In the genomic region with DNA sequence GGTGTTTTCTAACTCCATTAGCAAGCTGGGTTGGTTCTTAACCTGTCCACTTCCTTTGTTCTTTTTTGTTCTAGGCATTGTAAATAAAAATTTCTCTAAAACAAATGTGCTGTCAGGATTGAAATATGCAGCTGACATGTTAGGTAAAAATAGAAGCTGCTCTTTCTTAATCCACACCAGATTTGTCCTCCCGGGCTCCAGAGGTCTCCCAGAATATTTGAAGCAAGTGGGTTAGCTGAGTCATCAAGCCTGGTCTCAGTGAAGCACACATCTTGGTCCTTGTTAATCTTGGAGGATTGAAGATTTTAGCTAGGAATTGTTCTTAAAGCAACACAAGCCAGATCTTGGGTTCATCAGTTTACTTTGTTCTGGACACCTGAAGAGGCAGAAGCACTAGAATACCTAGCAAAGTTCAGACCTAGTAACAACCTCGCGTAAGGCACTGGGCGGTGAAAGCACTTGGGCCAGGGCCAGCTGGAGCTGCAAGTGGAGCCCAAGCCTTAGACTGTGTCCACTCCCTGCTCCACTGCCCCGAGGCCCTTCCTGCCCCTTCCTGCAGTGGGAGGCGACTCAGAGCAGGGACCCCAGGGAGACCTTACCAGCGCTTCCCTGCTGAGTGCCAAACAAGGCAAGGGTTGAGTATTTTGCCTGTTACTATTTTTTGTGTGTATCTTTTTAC, we compare ENCODE assay signal across 9 cellular contexts. TPM values are rescaled to one million over a fixed set of nuclear protein-coding genes. Genes with fewer than 3 reads are reported as not detected.
DNase-seq lines count a peak whose midpoint lies in the region; ATAC-seq and TF ChIP-seq lines count a peak whose summit lies in the region.
"Had no signal": no experiment of that assay in that cellular context is flagged by ENCODE, and none has a peak within 500 bp of the region (broad histone marks: within the 10 kb centered on the region; RNA-seq: fewer than 3 reads in every experiment).

No MANE protein-coding gene starts in this region.

- in situ Hi-C loops in IMR-90 (cut with MboI; ENCODE audit: low sequenced_read_pairs) = no loop called here

- TF ChIP-seq CTCF in IMR-90 (conservative IDR thresholded peaks at IDR 0.05; ENCODE audit: low read depth, low read length) (no peak), left lung (IDR thresholded peaks at IDR 0.05) (no peak), thoracic aorta (IDR thresholded peaks at IDR 0.05) (no peak)

- H3K56ac ChIP-seq in IMR-90 (ENCODE audit: extremely low read depth, insufficient read depth, low read length) = no peak overlapping the region

- peak overlapping the region; percentile 8 for H2AK9ac ChIP-seq in IMR-90 (replicated peaks; ENCODE audit: low read depth, low read length, poor library complexity)

- peak overlapping the region; percentile 38 for H2AFZ ChIP-seq in IMR-90 (replicated peaks; ENCODE audit: low read length, poor library complexity)

- DNase-seq in IMR-90 (peak; percentile 82), left lung (peak in 1 of 2 donors; percentile 57), thoracic aorta (ENCODE audit: low spot score) (no peak), ecto neural progenitor cell (ENCODE audit: low spot score) (no peak)
- DNase-seq: activated gamma-delta T cell had no signal

- no peak overlapping the region for H3K14ac ChIP-seq in IMR-90 (replicated peaks; ENCODE audit: low read depth, low read length)

- H2BK5ac ChIP-seq in IMR-90 (ENCODE audit: low read depth, low read length, poor library complexity, severe bottlenecking) = no peak overlapping the region

- H4K20me1 ChIP-seq in IMR-90 (ENCODE audit: insufficient read depth, low read length) = peaks cover 11% of the 10 kb centered on the region

- peak overlapping the region; percentile 9; the same call in 1 of the 2 replicates for H3K4ac ChIP-seq in IMR-90 (ENCODE audit: low read depth, low read length)

- intact Hi-C loops in IMR-90 (cut with micrococcal nuclease) = no loop called here
- intact Hi-C loops in left lung (cut with DNase I) = no loop called here

- no peaks in the 10 kb centered on the region for H3K27me3 ChIP-seq in IMR-90 (ENCODE audit: control insufficient read depth, insufficient read depth, low read length)
- no peaks in the 10 kb centered on the region for H3K27me3 ChIP-seq in left lung
- no peaks in the 10 kb centered on the region for H3K27me3 ChIP-seq in thoracic aorta (replicated peaks; ENCODE audit: insufficient read depth)

- H4K91ac ChIP-seq in IMR-90 (ENCODE audit: insufficient read depth, low read depth, low read length) = no peak overlapping the region

- H3K4me3 ChIP-seq in IMR-90 (ENCODE audit: insufficient read depth, low read depth, low read length) (no peak overlapping the region), left lung (no peak overlapping the region), thoracic aorta (peak overlapping the region; percentile 39)

- 0 out of 2 replicates have a peak overlapping the region, but pooled peaks have one; percentile 47 for H2AK5ac ChIP-seq in IMR-90 (ENCODE audit: low read depth, low read length)

- H2BK120ac ChIP-seq in IMR-90 (ENCODE audit: low read depth, low read length) = no peak overlapping the region

- H4K8ac ChIP-seq in IMR-90 (ENCODE audit: low read depth in 2 of 2, low read length in 2 of 2) = peak overlapping the region in 1 of 2 experiments; percentile 25; a peak in 1 of 4 replicates

- H4K5ac ChIP-seq in IMR-90 (ENCODE audit: low read depth, low read length) = no peak overlapping the region

- H3K18ac ChIP-seq in IMR-90 (ENCODE audit: low read depth, low read length) = no peak overlapping the region

- H3K27ac ChIP-seq in IMR-90 (ENCODE audit: insufficient read depth, low read length) = no peak overlapping the region
- H3K27ac ChIP-seq in cingulate gyrus (ENCODE audit: low read depth, low read length) = peak overlapping the region; percentile 15
- H3K27ac ChIP-seq in left lung = peak overlapping the region in 1 of 2 donors; percentile 16
- peak overlapping the region; percentile 85 to 94 for H3K27ac ChIP-seq in thoracic aorta

- H3K9me3 ChIP-seq in IMR-90 (ENCODE audit: control insufficient read depth, insufficient read depth, low read length) (no peaks in the 10 kb centered on the region), left lung (no peaks in the 10 kb centered on the region), thoracic aorta (no peaks in the 10 kb centered on the region)

- BruUV-seq in IMR-90 (replicated peaks; lab: Mats Ljungman, UMichigan) = no TSS peak

- CTCF ChIA-PET in IMR-90 (lab: Yijun Ruan, JAX) = interaction anchor here (0.8 kb wide), 1 partner anchor 18 kb away, joined by 4 read pairs; no protein-coding TSS in a partner anchor

- H3K4me2 ChIP-seq in IMR-90 (ENCODE audit: low read depth, low read length) = peak overlapping the region; percentile 12; the same call in 1 of the 2 replicates

- no peak overlapping the region for H3K23ac ChIP-seq in IMR-90 (ENCODE audit: low read depth, low read length)

- peak overlapping the region; percentile 23; the same call in 1 of the 3 replicates for H2BK15ac ChIP-seq in IMR-90 (ENCODE audit: low read depth, low read length)

- 93% methylated on average over 3 of the region's 7 CpGs; no CpG with 5 or more reads in 1 of the 2 experiments for WGBS in IMR-90 (ENCODE audit: extremely low coverage in 2 of 2, insufficient read length in 1 of 2), 2 experiments

- POLR2A ChIA-PET in IMR-90 (lab: Charles Lee; ENCODE audit: unreplicated experiment) = no interaction called here

- H3K79me1 ChIP-seq in IMR-90 (ENCODE audit: low read depth in 1 of 2, low read length in 2 of 2) = peaks cover 2 to 19% of the 10 kb centered on the region in 2 experiments; a peak in 3 of 4 replicates

- no peak overlapping the region for H3K9ac ChIP-seq in IMR-90 (ENCODE audit: low read depth, low read length)

- dilution Hi-C loops in IMR-90 (cut with HindIII; ENCODE audit: low sequenced_read_pairs, unreplicated experiment) = no loop called here

- ATAC-seq in IMR-90 (ENCODE audit: low read depth) = peak; percentile 67
- ATAC-seq in left lung = peak; percentile 75
- ATAC-seq in thoracic aorta (ENCODE audit: insufficient number of reproducible peaks, low FRiP score, low read depth) = peak; percentile 81
- no peak for ATAC-seq in HG03280 (IDR thresholded peaks at IDR 0.05; ENCODE audit: unreplicated experiment)
- ATAC-seq in HG02938 (IDR thresholded peaks at IDR 0.05; ENCODE audit: unreplicated experiment) = no peak
- ATAC-seq in GM21367 (IDR thresholded peaks at IDR 0.05; ENCODE audit: unreplicated experiment) = no peak

- TF ChIP-seq RAD21 in IMR-90 (IDR thresholded peaks at IDR 0.05; ENCODE audit: low read length) = no peak

- H3K4me1 ChIP-seq in IMR-90 (ENCODE audit: control insufficient read depth, insufficient read depth, low read length) (peaks cover 13% of the 10 kb centered on the region), left lung (peaks cover 0 to 12% of the 10 kb centered on the region in 2 donors), thoracic aorta (ENCODE audit: control insufficient read depth in 1 of 2, low read depth in 2 of 2) (peaks cover 43 to 76% of the 10 kb centered on the region in 2 donors)

- peaks cover 13% of the 10 kb centered on the region for H3K9me1 ChIP-seq in IMR-90 (ENCODE audit: insufficient read depth, low read length)

- no peak for TF ChIP-seq POLR2A in IMR-90 (IDR thresholded peaks at IDR 0.05; ENCODE audit: low read depth, low read length)

- peaks cover 24% of the 10 kb centered on the region for H3K36me3 ChIP-seq in IMR-90 (ENCODE audit: control insufficient read depth, insufficient read depth, low read length)
- peaks cover 0 to 46% of the 10 kb centered on the region in 2 donors for H3K36me3 ChIP-seq in left lung
- peaks cover 37% of the 10 kb centered on the region for H3K36me3 ChIP-seq in thoracic aorta

- peak overlapping the region; percentile 58; the same call in 1 of the 2 replicates for H2BK20ac ChIP-seq in IMR-90 (ENCODE audit: low read depth, low read length)

TF ChIP-seq in IMR-90, 13 proteins besides CTCF, POLR2A, EP300 and RAD21 (continues in another document):
- TF ChIP-seq MXI1 (IDR thresholded peaks at IDR 0.05; ENCODE audit: borderline replicate concordance, low read depth, low read length) (no peak), NFE2L2 (IDR thresholded peaks at IDR 0.05; ENCODE audit: low read depth, low read length) (no peak), FOS (IDR thresholded peaks at IDR 0.05; ENCODE audit: low read depth, low read length) (no peak; the same call in 1 of the 2 replicates), RFX5 (IDR thresholded peaks at IDR 0.05; ENCODE audit: low read depth, low read length) (no peak), CHD1 (IDR thresholded peaks at IDR 0.05; ENCODE audit: low read depth, low read length) (no peak), RCOR1 (IDR thresholded peaks at IDR 0.05; ENCODE audit: insufficient replicate concordance, low read length) (no peak), BHLHE40 (IDR thresholded peaks at IDR 0.05; ENCODE audit: low read depth, low read length) (no peak), MAFK (IDR thresholded peaks at IDR 0.05; ENCODE audit: low read depth, low read length) (no peak), SMC3 (IDR thresholded peaks at IDR 0.05; ENCODE audit: low read depth, low read length) (no peak), MAZ (IDR thresholded peaks at IDR 0.05; ENCODE audit: borderline replicate concordance, low read depth, low read length) (no peak), CEBPB (IDR thresholded peaks at IDR 0.05; ENCODE audit: low read depth, low read length) (no peak)
- TF ChIP-seq, protein P1, sequence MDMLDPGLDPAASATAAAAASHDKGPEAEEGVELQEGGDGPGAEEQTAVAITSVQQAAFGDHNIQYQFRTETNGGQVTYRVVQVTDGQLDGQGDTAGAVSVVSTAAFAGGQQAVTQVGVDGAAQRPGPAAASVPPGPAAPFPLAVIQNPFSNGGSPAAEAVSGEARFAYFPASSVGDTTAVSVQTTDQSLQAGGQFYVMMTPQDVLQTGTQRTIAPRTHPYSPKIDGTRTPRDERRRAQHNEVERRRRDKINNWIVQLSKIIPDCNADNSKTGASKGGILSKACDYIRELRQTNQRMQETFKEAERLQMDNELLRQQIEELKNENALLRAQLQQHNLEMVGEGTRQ (IDR thresholded peaks at IDR 0.05; ENCODE audit: low read depth, low read length) = no peak

RNA-seq across cellular contexts. Expression of a gene that starts 36.5 kb away (rescaled TPM):
- total RNA-seq in IMR-90 (2012; rRNA removed) = 5.2 and 10.3 TPM in 2 replicates
- polyA plus RNA-seq in IMR-90 (2012; rRNA removed) = 9.4 and 10.6 TPM in 2 replicates
- polyA plus RNA-seq in IMR-90 (2012; cell fraction: cytosol; rRNA removed) = 4.1 and 5.5 TPM in 2 replicates
- polyA plus RNA-seq in IMR-90 (2012; cell fraction: nucleus; rRNA removed; ENCODE audit: low replicate concordance) = 3.7 and 9.3 TPM in 2 replicates
- total RNA-seq in left lung = 10 to 100 TPM in 1 of 2 donors, 1 to 10 TPM in 1; 8.0 to 17.1 TPM
- 10 to 100 TPM; 50.0 to 74.2 TPM for total RNA-seq in thoracic aorta

Comparison
In these comparisons a context has a peak if more than half of its experiments do, and no peak if none do; other contexts are left out.
1. ATAC-seq: peak in IMR-90 (single experiment), left lung (single experiment) and thoracic aorta (single experiment); none in HG03280 (single experiment), HG02938 (single experiment) and GM21367 (single experiment).